Comparison of ENCODE assay signal across 23 cellular contexts in the genomic region with DNA sequence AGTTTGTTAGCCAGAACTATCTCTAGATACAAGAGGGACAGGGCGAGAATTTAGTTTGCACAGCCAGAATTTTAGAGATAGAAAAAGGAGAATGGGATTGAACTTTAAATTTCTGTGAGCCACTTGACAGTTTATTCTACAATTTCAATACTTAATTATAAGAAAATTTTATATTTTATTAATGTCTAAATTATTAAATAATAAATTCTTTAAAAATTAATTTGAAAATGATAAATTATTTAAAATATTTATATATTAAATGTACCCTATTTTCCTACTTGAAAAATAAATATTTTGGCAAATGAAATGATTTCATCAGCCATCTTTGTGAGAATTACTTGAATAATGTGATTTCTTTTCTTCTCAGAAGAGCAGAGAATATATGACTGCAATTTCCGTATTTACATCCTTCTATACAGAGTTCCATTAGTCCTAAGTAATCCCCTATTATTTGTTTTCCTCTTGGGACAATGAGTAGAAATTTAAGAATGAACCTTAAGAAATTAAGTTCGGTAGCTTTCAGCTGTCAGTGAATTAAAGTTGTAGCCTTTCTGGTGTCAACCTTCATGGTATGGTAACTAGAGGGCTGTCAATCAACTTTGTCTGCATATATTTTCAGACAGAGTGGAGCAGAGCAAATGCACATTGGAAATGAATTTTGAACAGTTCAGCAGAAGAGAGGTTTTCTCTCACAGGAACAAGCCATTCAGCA.
DNase-seq lines count a peak whose midpoint lies in the region; ATAC-seq, FAIRE-seq and TF ChIP-seq lines count a peak whose summit lies in the region.
"Had no signal": no experiment of that assay in that cellular context is flagged by ENCODE, and none has a peak within 500 bp of the region (broad histone marks: within the 10 kb centered on the region; RNA-seq: fewer than 3 reads in every experiment).

No MANE protein-coding gene starts in this region.

- H3K4me2 ChIP-seq in OCI-LY3 (ENCODE audit: low read length): no peak overlapping the region
- no peak overlapping the region for H3K4me2 ChIP-seq in neural cell (ENCODE audit: low read length)

- no peaks in the 10 kb centered on the region for H4K20me1 ChIP-seq in OCI-LY3 (ENCODE audit: insufficient read depth, low read length)
- no peaks in the 10 kb centered on the region for H4K20me1 ChIP-seq in neural cell (ENCODE audit: insufficient read depth)

- 0 out of 2 replicates have a peak overlapping the region, but pooled peaks have one; percentile 20 for H2AFZ ChIP-seq in OCI-LY3 (ENCODE audit: low read depth, low read length)
- H2AFZ ChIP-seq in neural cell (ENCODE audit: low read depth, low read length): no peak overlapping the region

- peak; percentile 89 for TF ChIP-seq EP300 in neural cell (conservative IDR thresholded peaks at IDR 0.05; ENCODE audit: poor library complexity, severe bottlenecking)

- H3K9me2 ChIP-seq in neural cell (ENCODE audit: insufficient read depth, low read length): no peaks in the 10 kb centered on the region

- TF ChIP-seq RAD21 in neural cell (conservative IDR thresholded peaks at IDR 0.05): peak; percentile 24

- ATAC-seq in HG03095 (IDR thresholded peaks at IDR 0.05; ENCODE audit: unreplicated experiment): no peak
- ATAC-seq: CD8-positive, alpha-beta T cell; Panc1; T-cell had no signal

- H3K4me3 ChIP-seq in OCI-LY3 (ENCODE audit: low read length) (no peak overlapping the region), neural cell (ENCODE audit: low read length) (no peak overlapping the region)
- H3K4me3 ChIP-seq: SJCRH30 had no signal

- FAIRE-seq in colon (lab: Jason Lieb, UNC): peak; percentile 45
- FAIRE-seq: G401.6, GM18507, H1 had no signal

- no peaks in the 10 kb centered on the region for H3K27me3 ChIP-seq in OCI-LY3 (ENCODE audit: low read depth, low read length)
- H3K27me3 ChIP-seq in neural cell (ENCODE audit: insufficient read depth, low read depth, low read length): no peaks in the 10 kb centered on the region
- H3K27me3 ChIP-seq: SJCRH30 had no signal

- H3K27ac ChIP-seq in OCI-LY3 (ENCODE audit: low read length) (no peak overlapping the region), neural cell (ENCODE audit: low read length) (peak overlapping the region; percentile 60)
- H3K27ac ChIP-seq: SJCRH30 had no signal

- TF ChIP-seq CTCF in OCI-LY3 (IDR thresholded peaks at IDR 0.05; ENCODE audit: low read depth, low read length) (no peak), neural cell (IDR thresholded peaks at IDR 0.05; ENCODE audit: poor library complexity, severe bottlenecking) (no peak)

- DNase-seq in Ammon's horn (ENCODE audit: low spot score) (no peak), NCI-H82 treated with DMSO at 0.1 percent for 48 hours (lab: John Stamatoyannopoulos, UW; ENCODE audit: unreplicated experiment) (no peak), NCI-H128 (lab: John Stamatoyannopoulos, UW; ENCODE audit: unreplicated experiment) (no peak)
- DNase-seq: ACHN; C1 segment of cervical spinal cord; Calu3; CD8-positive, alpha-beta T cell; DMS153; Karpas-422; NCI-H1417 treated with DMSO at 0.1 percent for 48 hours; NCI-H187 treated with DMSO at 0.1 percent for 48 hours; NCI-H2107; NCI-H510A; SJCRH30; T-cell had no signal

- H3F3A ChIP-seq in neural cell (ENCODE audit: insufficient read depth, low read length, poor library complexity, severe bottlenecking): no peaks in the 10 kb centered on the region

- H3K79me2 ChIP-seq in OCI-LY3 (ENCODE audit: low read length): no peaks in the 10 kb centered on the region
- H3K79me2 ChIP-seq in neural cell (replicated peaks; ENCODE audit: insufficient read depth, low read length): no peaks in the 10 kb centered on the region

- H3K9me3 ChIP-seq in OCI-LY3 (ENCODE audit: insufficient read depth, low read length) (no peaks in the 10 kb centered on the region), neural cell (ENCODE audit: low read length) (no peaks in the 10 kb centered on the region)
- H3K9me3 ChIP-seq: SJCRH30 had no signal

- H3K36me3 ChIP-seq in OCI-LY3 (replicated peaks; ENCODE audit: low read depth, low read length) (no peaks in the 10 kb centered on the region), neural cell (ENCODE audit: insufficient read depth, low read length) (no peaks in the 10 kb centered on the region)
- H3K36me3 ChIP-seq: SJCRH30 had no signal

- H3K9ac ChIP-seq in OCI-LY3 (ENCODE audit: low read length) (no peak overlapping the region), neural cell (ENCODE audit: low read length) (no peak overlapping the region)

- no peaks in the 10 kb centered on the region for H3K4me1 ChIP-seq in OCI-LY3 (ENCODE audit: low read length)
- H3K4me1 ChIP-seq: SJCRH30 had no signal

TF ChIP-seq in neural cell, 6 proteins besides CTCF, POLR2A, EP300 and RAD21:
- peak; percentile 60 for TF ChIP-seq POLR2AphosphoS5 (IDR thresholded peaks at IDR 0.05)
- TF ChIP-seq, protein P1, sequence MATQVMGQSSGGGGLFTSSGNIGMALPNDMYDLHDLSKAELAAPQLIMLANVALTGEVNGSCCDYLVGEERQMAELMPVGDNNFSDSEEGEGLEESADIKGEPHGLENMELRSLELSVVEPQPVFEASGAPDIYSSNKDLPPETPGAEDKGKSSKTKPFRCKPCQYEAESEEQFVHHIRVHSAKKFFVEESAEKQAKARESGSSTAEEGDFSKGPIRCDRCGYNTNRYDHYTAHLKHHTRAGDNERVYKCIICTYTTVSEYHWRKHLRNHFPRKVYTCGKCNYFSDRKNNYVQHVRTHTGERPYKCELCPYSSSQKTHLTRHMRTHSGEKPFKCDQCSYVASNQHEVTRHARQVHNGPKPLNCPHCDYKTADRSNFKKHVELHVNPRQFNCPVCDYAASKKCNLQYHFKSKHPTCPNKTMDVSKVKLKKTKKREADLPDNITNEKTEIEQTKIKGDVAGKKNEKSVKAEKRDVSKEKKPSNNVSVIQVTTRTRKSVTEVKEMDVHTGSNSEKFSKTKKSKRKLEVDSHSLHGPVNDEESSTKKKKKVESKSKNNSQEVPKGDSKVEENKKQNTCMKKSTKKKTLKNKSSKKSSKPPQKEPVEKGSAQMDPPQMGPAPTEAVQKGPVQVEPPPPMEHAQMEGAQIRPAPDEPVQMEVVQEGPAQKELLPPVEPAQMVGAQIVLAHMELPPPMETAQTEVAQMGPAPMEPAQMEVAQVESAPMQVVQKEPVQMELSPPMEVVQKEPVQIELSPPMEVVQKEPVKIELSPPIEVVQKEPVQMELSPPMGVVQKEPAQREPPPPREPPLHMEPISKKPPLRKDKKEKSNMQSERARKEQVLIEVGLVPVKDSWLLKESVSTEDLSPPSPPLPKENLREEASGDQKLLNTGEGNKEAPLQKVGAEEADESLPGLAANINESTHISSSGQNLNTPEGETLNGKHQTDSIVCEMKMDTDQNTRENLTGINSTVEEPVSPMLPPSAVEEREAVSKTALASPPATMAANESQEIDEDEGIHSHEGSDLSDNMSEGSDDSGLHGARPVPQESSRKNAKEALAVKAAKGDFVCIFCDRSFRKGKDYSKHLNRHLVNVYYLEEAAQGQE (IDR thresholded peaks at IDR 0.05; ENCODE audit: borderline replicate concordance): no peak
